In the genomic region with DNA sequence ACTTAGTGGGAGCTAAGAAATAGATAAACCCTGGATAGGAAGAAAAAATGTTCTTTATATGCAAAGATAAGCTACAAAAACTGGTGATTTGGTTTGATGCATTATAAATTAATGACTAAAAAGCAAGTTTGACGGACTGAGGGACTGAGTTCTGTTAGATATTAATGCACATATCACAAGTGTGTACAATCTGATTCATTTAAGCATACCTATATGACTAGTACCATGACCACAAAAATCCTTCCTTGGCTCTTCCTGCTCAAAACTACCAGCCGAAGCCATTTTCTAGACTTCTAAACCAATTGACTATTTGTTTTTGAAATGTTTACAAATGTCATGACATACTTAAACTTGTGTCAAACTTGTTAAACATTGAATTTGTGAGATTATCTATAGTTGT, we compare ENCODE assay signal across 27 cellular contexts.
DNase-seq lines count a peak whose midpoint lies in the region; ATAC-seq, FAIRE-seq and TF ChIP-seq lines count a peak whose summit lies in the region.
"Had no signal": no experiment of that assay in that cellular context is flagged by ENCODE, and none has a peak within 500 bp of the region (broad histone marks: within the 10 kb centered on the region; RNA-seq: fewer than 3 reads in every experiment).

No MANE protein-coding gene starts in this region.

- H3K9ac ChIP-seq in mammary epithelial cell (ENCODE audit: insufficient read depth, low read length) (no peak overlapping the region), Karpas-422 (ENCODE audit: low read length) (no peak overlapping the region)

- no peak overlapping the region for H3K4me3 Mint-ChIP-seq in stimulated activated memory B cell treated with anti-CD40 and anti-IgM and Interleukin-4, amounts not matched to agents 10 μg/mL and 1 μg/mL and 100 μg/mL, for 72 hours
- no peak overlapping the region for H3K4me3 Mint-ChIP-seq in activated CD4-positive, alpha-beta memory T cell treated with anti-CD3 and anti-CD28 coated beads, Interleukin-2, amount 10 ng/mL, durations not matched to agents 7 days and 5 days
- H3K4me3 Mint-ChIP-seq: CD14-positive monocyte had no signal

- no TSS peak for BruUV-seq in mammary epithelial cell (replicated peaks; lab: Mats Ljungman, UMichigan)

- peaks cover 2% of the 10 kb centered on the region for H3K9me3 Mint-ChIP-seq in stimulated activated memory B cell treated with anti-CD40 and anti-IgM and Interleukin-4, amounts not matched to agents 10 μg/mL and 1 μg/mL and 100 μg/mL, for 72 hours
- peaks cover 5% of the 10 kb centered on the region for H3K9me3 Mint-ChIP-seq in activated CD4-positive, alpha-beta memory T cell treated with anti-CD3 and anti-CD28 coated beads, Interleukin-2, amount 10 ng/mL, durations not matched to agents 7 days and 5 days
- H3K9me3 Mint-ChIP-seq in activated naive CD4-positive, alpha-beta T cell treated with anti-CD3 and anti-CD28 coated beads, Interleukin-2, amount 50 U/mL, for 72 hours, result peaks cover 14 to 21% of the 10 kb centered on the region in 2 donors

- TF ChIP-seq POLR2A in breast epithelium (IDR thresholded peaks at IDR 0.05), result no peak

- H3K27me3 Mint-ChIP-seq in stimulated activated memory B cell treated with anti-CD40 and anti-IgM and Interleukin-4, amounts not matched to agents 10 μg/mL and 1 μg/mL and 100 μg/mL, for 72 hours, result no peaks in the 10 kb centered on the region
- H3K27me3 Mint-ChIP-seq in activated CD4-positive, alpha-beta memory T cell treated with anti-CD3 and anti-CD28 coated beads, Interleukin-2, amount 10 ng/mL, durations not matched to agents 7 days and 5 days, result no peaks in the 10 kb centered on the region

- H3K4me2 ChIP-seq in mammary epithelial cell (ENCODE audit: insufficient read depth, low read depth, low read length) (peak overlapping the region; percentile 21), Karpas-422 (ENCODE audit: low read depth, low read length, poor library complexity, severe bottlenecking) (no peak overlapping the region)

- no peak overlapping the region for H3K27ac ChIP-seq in mammary epithelial cell (ENCODE audit: insufficient read depth, low read depth, low read length)
- no peak overlapping the region for H3K27ac ChIP-seq in breast epithelium
- no peak overlapping the region for H3K27ac ChIP-seq in Karpas-422 (ENCODE audit: low read length)
- H3K27ac ChIP-seq: 22Rv1, SK-N-MC had no signal

- H3K4me1 Mint-ChIP-seq in stimulated activated memory B cell treated with anti-CD40 and anti-IgM and Interleukin-4, amounts not matched to agents 10 μg/mL and 1 μg/mL and 100 μg/mL, for 72 hours, result no peaks in the 10 kb centered on the region
- H3K4me1 Mint-ChIP-seq in activated CD4-positive, alpha-beta memory T cell treated with anti-CD3 and anti-CD28 coated beads, Interleukin-2, amount 10 ng/mL, durations not matched to agents 7 days and 5 days, result no peaks in the 10 kb centered on the region
- H3K4me1 Mint-ChIP-seq: CD14-positive monocyte had no signal

- dilution Hi-C loops in mammary epithelial cell (cut with HindIII; ENCODE audit: low sequenced_read_pairs), result no loop called here

- no peaks in the 10 kb centered on the region for H3K9me2 ChIP-seq in Karpas-422 (replicated peaks; ENCODE audit: insufficient read depth, low read length)

- H3K4me1 ChIP-seq in mammary epithelial cell (ENCODE audit: insufficient read depth, low read length), result peaks cover 8% of the 10 kb centered on the region
- no peaks in the 10 kb centered on the region for H3K4me1 ChIP-seq in breast epithelium
- H3K4me1 ChIP-seq in Karpas-422 (ENCODE audit: low read length), result no peaks in the 10 kb centered on the region

- H3K4me3 ChIP-seq in mammary epithelial cell (replicated peaks in 1 of 3; ENCODE audit: insufficient read depth in 1 of 3, low read depth in 2 of 3, low read length in 3 of 3), result no peak overlapping the region
- no peak overlapping the region for H3K4me3 ChIP-seq in breast epithelium
- no peak overlapping the region for H3K4me3 ChIP-seq in Karpas-422 (ENCODE audit: low read length)
- no peak overlapping the region for H3K4me3 ChIP-seq in bronchial epithelial cell (ENCODE audit: low read depth, low read length)
- H3K4me3 ChIP-seq: MG63, SK-N-MC had no signal

- 13% methylated on average over 2 of the region's 2 CpGs for WGBS in mammary epithelial cell (ENCODE audit: low coverage, missing lambda C conversion rate)

- in situ Hi-C loops in mammary epithelial cell (cut with MboI; ENCODE audit: low sequenced_read_pairs in 2 of 2), result no loop called here

- H3K9me3 ChIP-seq in mammary epithelial cell (replicated peaks; ENCODE audit: insufficient read depth, low read length) (peaks cover 4% of the 10 kb centered on the region), breast epithelium (no peaks in the 10 kb centered on the region), Karpas-422 (ENCODE audit: low read length) (no peaks in the 10 kb centered on the region)
- H3K9me3 ChIP-seq: BE2C, MG63 had no signal

- H3K36me3 ChIP-seq in mammary epithelial cell (ENCODE audit: insufficient read depth, low read length), result no peaks in the 10 kb centered on the region
- H3K36me3 ChIP-seq in breast epithelium, result no peaks in the 10 kb centered on the region
- no peaks in the 10 kb centered on the region for H3K36me3 ChIP-seq in Karpas-422 (ENCODE audit: insufficient read depth, low read length)
- no peaks in the 10 kb centered on the region for H3K36me3 ChIP-seq in bronchial epithelial cell (ENCODE audit: control insufficient read depth, insufficient read depth, low read length)
- H3K36me3 ChIP-seq: BE2C, MG63 had no signal

- no peak for ATAC-seq in stimulated activated memory B cell treated with anti-CD40 and anti-IgM and Interleukin-4, amounts not matched to agents 10 μg/mL and 1 μg/mL and 100 μg/mL, for 72 hours
- no peak for ATAC-seq in HG03108 (IDR thresholded peaks at IDR 0.05; ENCODE audit: unreplicated experiment)
- ATAC-seq in activated naive CD4-positive, alpha-beta T cell treated with anti-CD3 and anti-CD28 coated beads, Interleukin-2, amount 50 U/mL, for 72 hours, result no peak
- ATAC-seq: Panc1 had no signal

- TF ChIP-seq CTCF in mammary epithelial cell (conservative IDR thresholded peaks at IDR 0.05 in 1 of 2, IDR thresholded peaks at IDR 0.05 in 1 of 2; ENCODE audit: extremely low read depth in 1 of 2, insufficient read depth in 1 of 2, low read depth in 1 of 2, low read length in 2 of 2) (no peak), breast epithelium (IDR thresholded peaks at IDR 0.05) (no peak), bronchial epithelial cell (IDR thresholded peaks at IDR 0.05; ENCODE audit: insufficient read depth, low read length, severe bottlenecking) (no peak)

- CTCF ChIA-PET in mammary epithelial cell (lab: Charles Lee; ENCODE audit: low non-redundant PET), result no interaction called here
- CTCF ChIA-PET in activated CD4-positive, alpha-beta memory T cell treated with anti-CD3 and anti-CD28 coated beads, Interleukin-2, amount 10 ng/mL, durations not matched to agents 7 days and 5 days (lab: Charles Lee), result no interaction called here

- intact Hi-C loops in mammary epithelial cell (cut with micrococcal nuclease), result loop anchor here (5.0 to 10.0 kb wide), 2 partner anchors 39 to 142 kb away; no protein-coding TSS in a partner anchor
- intact Hi-C loops in breast epithelium (cut with DNase I; ENCODE audit: low total_unique reads), result no loop called here

- H3K27me3 ChIP-seq in mammary epithelial cell (ENCODE audit: insufficient read depth, low read length) (no peaks in the 10 kb centered on the region), breast epithelium (no peaks in the 10 kb centered on the region), Karpas-422 (ENCODE audit: low read length) (no peaks in the 10 kb centered on the region), bronchial epithelial cell (ENCODE audit: control insufficient read depth, insufficient read depth, low read length) (no peaks in the 10 kb centered on the region)
- H3K27me3 ChIP-seq: BE2C, MG63 had no signal

- H3K27ac Mint-ChIP-seq in stimulated activated memory B cell treated with anti-CD40 and anti-IgM and Interleukin-4, amounts not matched to agents 10 μg/mL and 1 μg/mL and 100 μg/mL, for 72 hours, result no peak overlapping the region
- no peak overlapping the region for H3K27ac Mint-ChIP-seq in activated CD4-positive, alpha-beta memory T cell treated with anti-CD3 and anti-CD28 coated beads, Interleukin-2, amount 10 ng/mL, durations not matched to agents 7 days and 5 days
- H3K27ac Mint-ChIP-seq in activated naive CD4-positive, alpha-beta T cell treated with anti-CD3 and anti-CD28 coated beads, Interleukin-2, amount 50 U/mL, for 72 hours, result no peak overlapping the region
- H3K27ac Mint-ChIP-seq: CD14-positive monocyte had no signal

- H2AFZ ChIP-seq in mammary epithelial cell (ENCODE audit: low read depth, low read length) (peak overlapping the region; percentile 44), Karpas-422 (ENCODE audit: low read length) (no peak overlapping the region)

- FAIRE-seq in bronchial epithelial cell (lab: Jason Lieb, UNC), result no peak
- FAIRE-seq: GM19239, H54 had no signal

- POLR2A ChIA-PET in activated CD4-positive, alpha-beta memory T cell treated with anti-CD3 and anti-CD28 coated beads, Interleukin-2, amount 10 ng/mL, durations not matched to agents 7 days and 5 days (lab: Charles Lee), result no interaction called here

- DNase-seq in mammary epithelial cell (peak; percentile 23), breast epithelium (ENCODE audit: low spot score in 2 of 2) (no peak), Karpas-422 (peak; percentile 7), bronchial epithelial cell (ENCODE audit: low read depth) (peak; percentile 26)
- no peak for DNase-seq in activated CD4-positive, alpha-beta memory T cell treated with anti-CD3 and anti-CD28 coated beads, Interleukin-2, amount 10 ng/mL, durations not matched to agents 7 days and 5 days
- DNase-seq in activated naive CD4-positive, alpha-beta T cell treated with anti-CD3 and anti-CD28 coated beads, Interleukin-2, amount 50 U/mL, for 72 hours (ENCODE audit: low spot score in 2 of 2), result no peak
- DNase-seq: BE2C; Calu3; DMS79 treated with DMSO at 0.1 percent for 48 hours; GF-D8; KBM-7; MG63; NCI-H1105 treated with DMSO at 0.1 percent for 48 hours; NCI-H2029; NCI-H446 treated with DMSO at 0.1 percent for 48 hours; NCI-H526; NCI-H82; NK-92 treated with Interleukin-12 subunit alpha and Interleukin-12 subunit beta, amount 100 ng/mL, for 24 hours; SIG-M5 had no signal

- H3K79me2 ChIP-seq in mammary epithelial cell (ENCODE audit: insufficient read depth, low read length) (no peaks in the 10 kb centered on the region), Karpas-422 (ENCODE audit: low read length) (no peaks in the 10 kb centered on the region)

- H4K20me1 ChIP-seq in mammary epithelial cell (ENCODE audit: insufficient read depth, low read length) (no peaks in the 10 kb centered on the region), Karpas-422 (ENCODE audit: insufficient read depth, low read depth, low read length) (0 out of 2 replicates have a peak, but pooled peaks cover 8% of the 10 kb centered on the region)

- no peaks in the 10 kb centered on the region for H3K36me3 Mint-ChIP-seq in stimulated activated memory B cell treated with anti-CD40 and anti-IgM and Interleukin-4, amounts not matched to agents 10 μg/mL and 1 μg/mL and 100 μg/mL, for 72 hours
- H3K36me3 Mint-ChIP-seq in activated CD4-positive, alpha-beta memory T cell treated with anti-CD3 and anti-CD28 coated beads, Interleukin-2, amount 10 ng/mL, durations not matched to agents 7 days and 5 days (ENCODE audit: low read depth), result no peaks in the 10 kb centered on the region
- no peaks in the 10 kb centered on the region for H3K36me3 Mint-ChIP-seq in activated naive CD4-positive, alpha-beta T cell treated with anti-CD3 and anti-CD28 coated beads, Interleukin-2, amount 50 U/mL, for 72 hours
- H3K36me3 Mint-ChIP-seq: CD14-positive monocyte had no signal

Comparison
In these comparisons a context has a peak if more than half of its experiments do, and no peak if none do; other contexts are left out.
1. DNase-seq: peak in mammary epithelial cell (single experiment), Karpas-422 (single experiment) and bronchial epithelial cell (single experiment); none in breast epithelium (0 of 2), activated CD4-positive, alpha-beta memory T cell treated with anti-CD3 and anti-CD28 coated beads, Interleukin-2, amount 10 ng/mL, durations not matched to agents 7 days and 5 days (single experiment) and activated naive CD4-positive, alpha-beta T cell treated with anti-CD3 and anti-CD28 coated beads, Interleukin-2, amount 50 U/mL, for 72 hours (0 of 2).